4 cellular contexts compared by ENCODE assay signal in genomic region chr5:133599600-133599999, GRCh38. TPM values are rescaled to one million over a fixed set of nuclear protein-coding genes. Genes with fewer than 3 reads are reported as not detected.
"Had no signal": no experiment of that assay in that cellular context is flagged by ENCODE, and none has a peak within 500 bp of the region (broad histone marks: within the 10 kb centered on the region; RNA-seq: fewer than 3 reads in every experiment).

No MANE protein-coding gene starts in this region.

- ATAC-seq: GM12878 had no signal

- H3K4me3 ChIP-seq: GM12878 had no signal

- DNase-seq: GDM1, GF-D8 had no signal

RNA-seq across cellular contexts. Expression of gene FSTL4, which starts 12.7 kb away (rescaled TPM):
- total RNA-seq: G401 had no signal
